Comparison of ENCODE assay signal across 8 cellular contexts in the genomic region with DNA sequence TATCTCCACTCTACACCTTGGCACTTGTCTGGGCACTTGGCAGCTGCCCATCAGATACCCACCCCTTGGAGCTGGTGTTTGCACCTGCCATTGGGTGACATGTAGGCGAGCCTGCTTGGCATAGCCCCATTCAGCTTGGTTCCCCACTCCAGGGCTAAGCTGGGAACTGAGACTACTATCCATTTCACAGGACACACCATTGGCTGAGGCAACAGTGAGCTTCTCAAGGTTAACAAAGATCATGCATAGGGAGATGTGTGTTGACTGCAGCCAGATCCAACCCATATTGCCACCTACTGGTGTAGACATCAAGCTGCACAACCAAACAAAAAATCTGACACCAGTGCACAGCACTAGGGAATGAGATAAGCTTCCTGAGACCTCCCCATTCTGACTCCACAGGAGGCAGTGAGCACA.
DNase-seq lines count a peak whose midpoint lies in the region; ATAC-seq lines count a peak whose summit lies in the region.

No MANE protein-coding gene starts in this region.

- ATAC-seq in GM19455 (IDR thresholded peaks at IDR 0.05; ENCODE audit: unreplicated experiment), result peak; percentile 64
- ATAC-seq in HG03442 (IDR thresholded peaks at IDR 0.05; ENCODE audit: unreplicated experiment), result peak; percentile 88

- in situ Hi-C loops in SK-MEL-5 (cut with HindIII; ENCODE audit: low pct_unique_long_range_greater_than_20kb, low sequenced_read_pairs), result no loop called here

- DNase-seq in DMS114 treated with DMSO at 0.1 percent for 48 hours (lab: John Stamatoyannopoulos, UW; ENCODE audit: unreplicated experiment) (peak; percentile 5), SK-MEL-5 (ENCODE audit: low read depth, low spot score) (peak; percentile 76), islet precursor cell (peak; percentile 75), hepatic stellate cell (ENCODE audit: low spot score) (no peak), germinal center (ENCODE audit: low spot score) (no peak), anterior cingulate cortex (lab: John Stamatoyannopoulos, UW) (no peak)

Comparison
In these comparisons a context has a peak if more than half of its experiments do, and no peak if none do; other contexts are left out.
1. DNase-seq: peak in DMS114 treated with DMSO at 0.1 percent for 48 hours (single experiment), SK-MEL-5 (single experiment) and islet precursor cell (single experiment); none in hepatic stellate cell (single experiment), germinal center (single experiment) and anterior cingulate cortex (0 of 58).